Comparison of ENCODE assay signal across 17 cellular contexts in the genomic region with DNA sequence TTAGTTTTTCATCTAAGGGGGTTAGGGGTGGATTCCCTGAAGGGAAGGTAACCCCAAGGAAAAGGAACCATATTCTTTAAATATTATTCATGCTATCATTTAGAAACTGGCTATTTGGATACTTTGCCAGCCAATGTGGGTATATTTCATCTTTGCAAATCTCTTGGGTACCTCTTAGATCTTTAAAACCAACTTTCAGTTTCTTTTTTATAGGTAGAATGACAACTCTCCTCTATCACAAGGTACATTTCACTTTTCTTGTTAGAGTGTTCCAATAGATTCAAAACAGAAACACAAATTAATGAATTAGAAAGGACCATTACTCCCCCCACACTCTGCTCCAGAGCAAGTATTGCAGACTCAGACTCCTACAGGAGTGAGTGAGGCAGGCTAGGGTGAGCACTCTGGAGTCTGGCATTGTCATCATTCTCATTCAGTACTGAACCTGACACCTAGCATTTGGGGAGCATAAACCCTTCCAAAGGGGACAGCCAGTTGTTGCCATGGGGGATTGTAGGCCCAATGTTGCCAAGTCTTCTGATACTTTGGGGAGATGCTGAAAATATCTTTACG. TPM values are rescaled to one million over a fixed set of nuclear protein-coding genes. Genes with fewer than 3 reads are reported as not detected.
A peak's percentile ranks its signal among the peaks of the same experiment; 100 is the strongest.
DNase-seq lines count a peak whose midpoint lies in the region; ATAC-seq and TF ChIP-seq lines count a peak whose summit lies in the region.
"Had no signal": no experiment of that assay in that cellular context is flagged by ENCODE, and none has a peak within 500 bp of the region (broad histone marks: within the 10 kb centered on the region; RNA-seq: fewer than 3 reads in every experiment).

No MANE protein-coding gene starts in this region.

- H3K9me3 ChIP-seq in CD8-positive, alpha-beta T cell (ENCODE audit: low read length) = no peaks in the 10 kb centered on the region
- no peaks in the 10 kb centered on the region for H3K9me3 ChIP-seq in mucosa of descending colon
- H3K9me3 ChIP-seq: lower lobe of right lung, Peyer's patch, suprapubic skin had no signal

- H3K4me3 ChIP-seq in CD8-positive, alpha-beta T cell (ENCODE audit: low read depth, low read length) = peak overlapping the region; percentile 28
- H3K4me3 ChIP-seq in mucosa of descending colon = no peak overlapping the region
- H3K4me3 ChIP-seq: GM23248, lower lobe of right lung, Peyer's patch, suprapubic skin had no signal

- no peaks in the 10 kb centered on the region for H3K9me3 Mint-ChIP-seq in CD8-positive, alpha-beta T cell
- H3K9me3 Mint-ChIP-seq in activated CD4-positive, alpha-beta memory T cell treated with anti-CD3 and anti-CD28 coated beads, Interleukin-2, amount 10 ng/mL, durations not matched to agents 7 days and 5 days = no peaks in the 10 kb centered on the region
- H3K9me3 Mint-ChIP-seq in mesothelial cell of epicardium = no peaks in the 10 kb centered on the region
- H3K9me3 Mint-ChIP-seq: nephron had no signal

- ATAC-seq in CD8-positive, alpha-beta T cell = peak; percentile 32
- ATAC-seq in GM19463 (IDR thresholded peaks at IDR 0.05; ENCODE audit: unreplicated experiment) (peak; percentile 38), mucosa of descending colon (no peak), sciatic nerve (no peak)
- ATAC-seq: lower lobe of right lung had no signal

- H3K4me1 Mint-ChIP-seq in CD8-positive, alpha-beta T cell (ENCODE audit: low read depth) = peaks cover 64% of the 10 kb centered on the region
- peaks cover 24% of the 10 kb centered on the region for H3K4me1 Mint-ChIP-seq in activated CD4-positive, alpha-beta memory T cell treated with anti-CD3 and anti-CD28 coated beads, Interleukin-2, amount 10 ng/mL, durations not matched to agents 7 days and 5 days
- H3K4me1 Mint-ChIP-seq in mesothelial cell of epicardium = peaks cover 47% of the 10 kb centered on the region

- peak overlapping the region; percentile 28 for H3K27ac ChIP-seq in CD8-positive, alpha-beta T cell (ENCODE audit: low read depth, low read length)
- H3K27ac ChIP-seq: GM23248, lower lobe of right lung, Peyer's patch, suprapubic skin, WERI-Rb-1 had no signal

- H3K27me3 Mint-ChIP-seq in CD8-positive, alpha-beta T cell (ENCODE audit: low read depth) = no peaks in the 10 kb centered on the region
- no peaks in the 10 kb centered on the region for H3K27me3 Mint-ChIP-seq in activated CD4-positive, alpha-beta memory T cell treated with anti-CD3 and anti-CD28 coated beads, Interleukin-2, amount 10 ng/mL, durations not matched to agents 7 days and 5 days
- H3K27me3 Mint-ChIP-seq in mesothelial cell of epicardium (ENCODE audit: low read depth) = no peaks in the 10 kb centered on the region

- no peaks in the 10 kb centered on the region for H3K36me3 ChIP-seq in CD8-positive, alpha-beta T cell (ENCODE audit: insufficient read depth, low read length)
- H3K36me3 ChIP-seq in mucosa of descending colon (ENCODE audit: low read depth) = no peaks in the 10 kb centered on the region
- H3K36me3 ChIP-seq: lower lobe of right lung, suprapubic skin had no signal

- peaks cover 49% of the 10 kb centered on the region for H3K4me1 ChIP-seq in CD8-positive, alpha-beta T cell (ENCODE audit: insufficient read depth, low read length)
- H3K4me1 ChIP-seq in mucosa of descending colon (ENCODE audit: low read depth) = no peaks in the 10 kb centered on the region
- H3K4me1 ChIP-seq: Peyer's patch had no signal

- TF ChIP-seq CTCF in CD8-positive, alpha-beta T cell (IDR thresholded peaks at IDR 0.05) = no peak
- no peak for TF ChIP-seq CTCF in mesothelial cell of epicardium (IDR thresholded peaks at IDR 0.05; ENCODE audit: unreplicated experiment)
- no peak for TF ChIP-seq CTCF in mucosa of descending colon (IDR thresholded peaks at IDR 0.05)

- no peak for DNase-seq in CD8-positive, alpha-beta T cell
- no peak for DNase-seq in activated CD4-positive, alpha-beta memory T cell treated with anti-CD3 and anti-CD28 coated beads, Interleukin-2, amount 10 ng/mL, durations not matched to agents 7 days and 5 days
- DNase-seq in mesothelial cell of epicardium (ENCODE audit: low spot score in 2 of 2, unreplicated experiment in 2 of 2) (no peak), NCI-H2081 (lab: John Stamatoyannopoulos, UW) (no peak), mucosa of descending colon (no peak), sciatic nerve (ENCODE audit: low spot score) (no peak)
- DNase-seq in stimulated activated CD4-positive, alpha-beta T cell treated with anti-CD3 and anti-CD28 coated beads, Interleukin-2, amount 100 ng/mL, for 24 hours = no peak
- DNase-seq: cortex of kidney, GM23248, lower lobe of right lung, NCI-H2029, Peyer's patch, WERI-Rb-1 had no signal

- peak overlapping the region; percentile 94 for H3K27ac Mint-ChIP-seq in CD8-positive, alpha-beta T cell
- H3K27ac Mint-ChIP-seq in activated CD4-positive, alpha-beta memory T cell treated with anti-CD3 and anti-CD28 coated beads, Interleukin-2, amount 10 ng/mL, durations not matched to agents 7 days and 5 days = no peak overlapping the region
- H3K27ac Mint-ChIP-seq in mesothelial cell of epicardium = peak overlapping the region; percentile 23
- H3K27ac Mint-ChIP-seq: nephron had no signal

- no peaks in the 10 kb centered on the region for H3K27me3 ChIP-seq in CD8-positive, alpha-beta T cell (ENCODE audit: insufficient read depth, low read length)
- H3K27me3 ChIP-seq: Peyer's patch, suprapubic skin had no signal

- CTCF ChIA-PET in CD8-positive, alpha-beta T cell (lab: Charles Lee) = no interaction called here
- CTCF ChIA-PET in activated CD4-positive, alpha-beta memory T cell treated with anti-CD3 and anti-CD28 coated beads, Interleukin-2, amount 10 ng/mL, durations not matched to agents 7 days and 5 days (lab: Charles Lee) = no interaction called here

- H3K4me3 Mint-ChIP-seq in CD8-positive, alpha-beta T cell = peak overlapping the region; percentile 76
- peak overlapping the region; percentile 4 for H3K4me3 Mint-ChIP-seq in activated CD4-positive, alpha-beta memory T cell treated with anti-CD3 and anti-CD28 coated beads, Interleukin-2, amount 10 ng/mL, durations not matched to agents 7 days and 5 days
- no peak overlapping the region for H3K4me3 Mint-ChIP-seq in mesothelial cell of epicardium
- H3K4me3 Mint-ChIP-seq: nephron had no signal

- intact Hi-C loops in CD8-positive, alpha-beta T cell (cut with DNase I, micrococcal nuclease) = loop anchor here (2.0 to 5.0 kb wide), 2 partner anchors 13 to 41 kb away; a partner anchor contains a TSS
- intact Hi-C loops in mucosa of descending colon (cut with DNase I, micrococcal nuclease) = no loop called here
- intact Hi-C loops in sciatic nerve (cut with DNase I) = no loop called here

- H3K36me3 Mint-ChIP-seq in CD8-positive, alpha-beta T cell = peaks cover 20% of the 10 kb centered on the region
- H3K36me3 Mint-ChIP-seq in activated CD4-positive, alpha-beta memory T cell treated with anti-CD3 and anti-CD28 coated beads, Interleukin-2, amount 10 ng/mL, durations not matched to agents 7 days and 5 days (ENCODE audit: low read depth) = peaks cover 5% of the 10 kb centered on the region
- H3K36me3 Mint-ChIP-seq in mesothelial cell of epicardium = peaks cover 7% of the 10 kb centered on the region

- POLR2A ChIA-PET in CD8-positive, alpha-beta T cell (lab: Charles Lee) = no interaction called here
- POLR2A ChIA-PET in activated CD4-positive, alpha-beta memory T cell treated with anti-CD3 and anti-CD28 coated beads, Interleukin-2, amount 10 ng/mL, durations not matched to agents 7 days and 5 days (lab: Charles Lee) = no interaction called here

RNA-seq across cellular contexts. Expression of a gene that starts 43.0 kb away (rescaled TPM):
- 10 to 100 TPM; 44.7 to 47.0 TPM for total RNA-seq in CD8-positive, alpha-beta T cell
- 10 to 100 TPM; 15.8 to 16.3 TPM for total RNA-seq in activated CD4-positive, alpha-beta memory T cell treated with anti-CD3 and anti-CD28 coated beads, Interleukin-2, amount 10 ng/mL, durations not matched to agents 7 days and 5 days
- total RNA-seq in mesothelial cell of epicardium (26.9 to 27.9 TPM (median 27.3 TPM) in 3 replicates), mucosa of descending colon (10 to 100 TPM; 21.8 to 23.5 (median 22.5) TPM), sciatic nerve (20.4 TPM)

RNA-seq across cellular contexts. Expression of a gene that starts 53.1 kb away (rescaled TPM):
- under 1 TPM; 0.42 to 0.43 TPM for total RNA-seq in CD8-positive, alpha-beta T cell
- total RNA-seq in activated CD4-positive, alpha-beta memory T cell treated with anti-CD3 and anti-CD28 coated beads, Interleukin-2, amount 10 ng/mL, durations not matched to agents 7 days and 5 days = under 1 TPM in 1 of 2 experiments, not detected in 1; 0.50 TPM
- total RNA-seq in mesothelial cell of epicardium (0.72 to 0.86 TPM (median 0.75 TPM) in 3 replicates), mucosa of descending colon (under 1 TPM in 1 of 3 donors, not detected in 2; 0.39 TPM), sciatic nerve (1.1 TPM)
- total RNA-seq: epithelial cell of proximal tubule had no signal

Comparison
In these comparisons a context has a peak if more than half of its experiments do, and no peak if none do; other contexts are left out.
1. ATAC-seq: peak in CD8-positive, alpha-beta T cell (single experiment) and GM19463 (single experiment); none in mucosa of descending colon (single experiment) and sciatic nerve (single experiment).
2. intact Hi-C loops: an anchor here in CD8-positive, alpha-beta T cell (2.0 to 5.0 kb wide); none called in mucosa of descending colon and sciatic nerve.